Comparison of ENCODE assay signal across 8 cellular contexts in genomic region chr12:57462307-57463253, GRCh38.
DNase-seq lines count a peak whose midpoint lies in the region; ATAC-seq and TF ChIP-seq lines count a peak whose summit lies in the region.

No MANE protein-coding gene starts in this region.

- H3K27ac ChIP-seq in HUES6 (ENCODE audit: low read depth, low read length) (peak overlapping the region; percentile 36; the same call in 1 of the 2 replicates), mucosa of rectum (ENCODE audit: low read depth in 2 of 2, low read length in 2 of 2) (peak overlapping the region; percentile 86 to 91)

- DNase-seq in DMS153 treated with DMSO at 0.1 percent for 48 hours (lab: John Stamatoyannopoulos, UW; ENCODE audit: unreplicated experiment): peak; percentile 96
- peak; percentile 91 for DNase-seq in NT2/D1 (ENCODE audit: low read depth, low spot score)
- DNase-seq in activated T-cell treated with anti-CD3 and anti-CD28 coated beads for 1 hour (ENCODE audit: low read depth): peak; percentile 83
- peak; percentile 80 to 90 for DNase-seq in erythroblast (lab: John Stamatoyannopoulos, UW)
- peak; percentile 73 to 83 for DNase-seq in stimulated activated CD8-positive, alpha-beta memory T cell treated with anti-CD3 and anti-CD28 coated beads, Interleukin-4, amount 100 ng/mL, for 4 hours (ENCODE audit: low read depth in 2 of 2, low spot score in 1 of 2)

- H3K4me3 ChIP-seq in HUES6 (ENCODE audit: low read depth, low read length): peak overlapping the region; percentile 80
- peak overlapping the region; percentile 70 for H3K4me3 ChIP-seq in NT2/D1 (ENCODE audit: insufficient read length, low read depth)
- H3K4me3 ChIP-seq in mucosa of rectum (ENCODE audit: low read length in 2 of 2): peak overlapping the region; percentile 64 to 82

- peak; percentile 64 for ATAC-seq in GM21447 (IDR thresholded peaks at IDR 0.05; ENCODE audit: unreplicated experiment)

- peaks cover 4% of the 10 kb centered on the region; the same call in 1 of the 2 replicates for H3K36me3 ChIP-seq in HUES6 (ENCODE audit: control insufficient read depth, insufficient read depth, low read length)
- H3K36me3 ChIP-seq in NT2/D1 (ENCODE audit: insufficient read depth, insufficient read length, low read length): peaks cover 11% of the 10 kb centered on the region
- no peaks in the 10 kb centered on the region for H3K36me3 ChIP-seq in mucosa of rectum (ENCODE audit: control insufficient read depth in 2 of 2, insufficient read depth in 2 of 2, low read length in 2 of 2)

- TF ChIP-seq POLR2A in erythroblast (IDR thresholded peaks at IDR 0.05; ENCODE audit: low read length): no peak

- no peaks in the 10 kb centered on the region for H3K9me3 ChIP-seq in HUES6 (ENCODE audit: control insufficient read depth, insufficient read depth, low read depth, low read length)
- H3K9me3 ChIP-seq in NT2/D1 (ENCODE audit: insufficient read depth, low read length): no peaks in the 10 kb centered on the region
- H3K9me3 ChIP-seq in mucosa of rectum (ENCODE audit: control insufficient read depth in 2 of 2, low read length in 2 of 2): no peaks in the 10 kb centered on the region

- H3K27me3 ChIP-seq in HUES6 (ENCODE audit: control insufficient read depth, insufficient read depth, low read length): no peaks in the 10 kb centered on the region
- H3K27me3 ChIP-seq in NT2/D1 (ENCODE audit: insufficient read depth, insufficient read length): no peaks in the 10 kb centered on the region
- H3K27me3 ChIP-seq in mucosa of rectum (ENCODE audit: control insufficient read depth in 2 of 2, insufficient read depth in 2 of 2, low read length in 2 of 2): peaks cover 7 to 12% of the 10 kb centered on the region in 2 donors

- H3K9ac ChIP-seq in HUES6 (ENCODE audit: low read length): peak overlapping the region; percentile 58
- peak overlapping the region; percentile 83 for H3K9ac ChIP-seq in NT2/D1 (ENCODE audit: insufficient read length, low read depth)
- H3K9ac ChIP-seq in mucosa of rectum (ENCODE audit: low read depth in 1 of 2, low read length in 2 of 2): peak overlapping the region; percentile 67 to 81

- peaks cover 13% of the 10 kb centered on the region for H3K4me1 ChIP-seq in HUES6 (ENCODE audit: control insufficient read depth, insufficient read depth, low read length)
- H3K4me1 ChIP-seq in NT2/D1 (ENCODE audit: insufficient read depth, insufficient read length): peaks cover 5% of the 10 kb centered on the region
- H3K4me1 ChIP-seq in mucosa of rectum (ENCODE audit: control insufficient read depth in 2 of 2, insufficient read depth in 2 of 2, low read length in 2 of 2): peaks cover 23 to 32% of the 10 kb centered on the region in 2 donors

Comparison
In these comparisons a context has a peak if more than half of its experiments do, and no peak if none do; other contexts are left out.
1. Peak in every context shown above with its lines: DNase-seq, ATAC-seq, H3K4me3 ChIP-seq and H3K27ac ChIP-seq.